Comparison of ENCODE assay signal across 8 cellular contexts in the genomic region with DNA sequence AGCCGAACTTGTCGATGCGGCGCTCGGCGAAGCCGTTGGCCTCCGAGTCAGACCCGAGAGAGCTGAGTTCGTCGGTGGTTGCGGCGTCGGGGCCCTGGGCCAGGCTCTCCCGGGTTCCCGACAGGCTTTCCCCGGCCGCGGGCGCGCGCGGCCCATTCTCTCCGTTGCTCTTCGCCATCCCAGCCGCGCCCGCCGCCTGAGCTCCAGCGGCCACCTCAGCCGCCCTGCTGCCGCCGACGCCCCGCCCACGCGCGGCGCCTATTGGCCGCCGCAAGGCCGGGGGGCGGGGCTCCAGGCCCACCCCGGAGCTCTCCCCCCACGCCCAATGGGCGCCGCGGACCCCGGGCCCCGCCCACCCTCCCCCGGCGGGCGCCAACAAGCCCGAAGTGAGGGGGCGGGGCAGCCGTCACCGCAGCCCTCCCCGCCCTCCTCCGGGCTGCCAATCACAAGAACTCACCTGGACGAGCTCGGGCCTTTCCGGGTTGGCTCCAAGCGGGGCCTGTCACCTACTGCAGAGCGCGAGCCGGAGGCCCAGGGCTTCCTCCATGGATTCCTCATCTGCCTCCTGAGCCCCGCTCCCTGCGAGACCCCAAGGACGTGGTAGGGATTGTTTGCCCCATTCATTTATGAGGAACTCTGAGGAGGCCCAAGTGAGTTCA. TPM values are rescaled to one million over a fixed set of nuclear protein-coding genes. Genes with fewer than 3 reads are reported as not detected.
DNase-seq lines count a peak whose midpoint lies in the region; ATAC-seq and TF ChIP-seq lines count a peak whose summit lies in the region.

A gene with protein sequence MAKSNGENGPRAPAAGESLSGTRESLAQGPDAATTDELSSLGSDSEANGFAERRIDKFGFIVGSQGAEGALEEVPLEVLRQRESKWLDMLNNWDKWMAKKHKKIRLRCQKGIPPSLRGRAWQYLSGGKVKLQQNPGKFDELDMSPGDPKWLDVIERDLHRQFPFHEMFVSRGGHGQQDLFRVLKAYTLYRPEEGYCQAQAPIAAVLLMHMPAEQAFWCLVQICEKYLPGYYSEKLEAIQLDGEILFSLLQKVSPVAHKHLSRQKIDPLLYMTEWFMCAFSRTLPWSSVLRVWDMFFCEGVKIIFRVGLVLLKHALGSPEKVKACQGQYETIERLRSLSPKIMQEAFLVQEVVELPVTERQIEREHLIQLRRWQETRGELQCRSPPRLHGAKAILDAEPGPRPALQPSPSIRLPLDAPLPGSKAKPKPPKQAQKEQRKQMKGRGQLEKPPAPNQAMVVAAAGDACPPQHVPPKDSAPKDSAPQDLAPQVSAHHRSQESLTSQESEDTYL (minus strand): TSS at position 238 of the 659 bp plus-strand sequence. CDS start 60 bp downstream, at position 178.

- H3K9me3 Mint-ChIP-seq in progenitor cell of endocrine pancreas (ENCODE audit: low read depth): no peaks in the 10 kb centered on the region

- H3K27ac ChIP-seq in left ventricle myocardium inferior (replicated peaks): peak within 1 kb of the TSS; percentile 93
- peak within 1 kb of the TSS; percentile 92 to 98 (median 95) for H3K27ac ChIP-seq in upper lobe of left lung

- H3K4me3 ChIP-seq in left ventricle myocardium inferior (peak within 1 kb of the TSS; percentile 98), upper lobe of left lung (peak within 1 kb of the TSS; percentile 98 to 100 (median 98))

- H3K36me3 ChIP-seq in left ventricle myocardium inferior: peaks cover 16% of the 10 kb centered on the region
- H3K36me3 ChIP-seq in upper lobe of left lung: peaks cover 3 to 14% (median 9%) of the 10 kb centered on the region in 4 donors

- intact Hi-C loops in left ventricle myocardium inferior (cut with micrococcal nuclease): no loop called here

- peak; percentile 77 for DNase-seq in NCI-H146 treated with DMSO at 0.1 percent for 48 hours (lab: John Stamatoyannopoulos, UW; ENCODE audit: unreplicated experiment)
- DNase-seq in T-helper 17 cell: peak; percentile 87 to 98 (median 97)
- DNase-seq in amniotic stem cell (lab: John Stamatoyannopoulos, UW): peak; percentile 73
- DNase-seq in left ventricle myocardium inferior: peak; percentile 91
- peak; percentile 93 for DNase-seq in progenitor cell of endocrine pancreas (ENCODE audit: low spot score, unreplicated experiment)
- peak; percentile 97 to 98 for DNase-seq in upper lobe of left lung

- H3K27me3 ChIP-seq in left ventricle myocardium inferior (ENCODE audit: low read depth) (no peaks in the 10 kb centered on the region), upper lobe of left lung (no peaks in the 10 kb centered on the region)

- TF ChIP-seq EP300 in upper lobe of left lung (IDR thresholded peaks at IDR 0.05): no peak

- TF ChIP-seq CTCF in left ventricle myocardium inferior (IDR thresholded peaks at IDR 0.05; ENCODE audit: borderline replicate concordance) (no peak), progenitor cell of endocrine pancreas (IDR thresholded peaks at IDR 0.05; ENCODE audit: unreplicated experiment) (no peak), upper lobe of left lung (IDR thresholded peaks at IDR 0.05) (peak in 3 of 6 experiments; percentile 6 to 16 (median 7))

- H3K9me3 ChIP-seq in T-helper 17 cell (ENCODE audit: control insufficient read depth, low read length, poor library complexity, severe bottlenecking) (no peaks in the 10 kb centered on the region), left ventricle myocardium inferior (replicated peaks) (no peaks in the 10 kb centered on the region), upper lobe of left lung (no peaks in the 10 kb centered on the region)

- peaks cover 49% of the 10 kb centered on the region for H3K4me1 Mint-ChIP-seq in T-helper 17 cell
- H3K4me1 Mint-ChIP-seq in progenitor cell of endocrine pancreas (ENCODE audit: low read depth): peaks cover 25% of the 10 kb centered on the region

- H3K27ac Mint-ChIP-seq in T-helper 17 cell (peak within 1 kb of the TSS; percentile 93), progenitor cell of endocrine pancreas (peak within 1 kb of the TSS; percentile 90)

- TF ChIP-seq POLR2A in GM15510 (IDR thresholded peaks at IDR 0.05; ENCODE audit: borderline replicate concordance, extremely low read depth, insufficient read length) (peak; percentile 55), upper lobe of left lung (IDR thresholded peaks at IDR 0.05) (peak in 3 of 4 donors; percentile 72 to 96 (median 92))

- peaks cover 2% of the 10 kb centered on the region for H3K36me3 Mint-ChIP-seq in T-helper 17 cell (ENCODE audit: low read depth)
- peaks cover 3% of the 10 kb centered on the region for H3K36me3 Mint-ChIP-seq in progenitor cell of endocrine pancreas (ENCODE audit: insufficient read depth)

- H3K27me3 Mint-ChIP-seq in T-helper 17 cell (no peaks in the 10 kb centered on the region), progenitor cell of endocrine pancreas (no peaks in the 10 kb centered on the region)

- H3K4me1 ChIP-seq in left ventricle myocardium inferior: peaks cover 57% of the 10 kb centered on the region
- peaks cover 39 to 49% (median 45%) of the 10 kb centered on the region in 4 donors for H3K4me1 ChIP-seq in upper lobe of left lung

- ATAC-seq in HG02870 (IDR thresholded peaks at IDR 0.05; ENCODE audit: unreplicated experiment): peak; percentile 91
- peak; percentile 91 for ATAC-seq in T-helper 17 cell
- ATAC-seq in upper lobe of left lung (ENCODE audit: low FRiP score in 2 of 2): peak; percentile 95 to 96

- WGBS in upper lobe of left lung, 2 donors: 1 to 8% methylated on average over 5 to 17 of the region's 69 CpGs

- peak within 1 kb of the TSS; percentile 96 for H3K4me3 Mint-ChIP-seq in T-helper 17 cell
- peak within 1 kb of the TSS; percentile 79 for H3K4me3 Mint-ChIP-seq in progenitor cell of endocrine pancreas (ENCODE audit: low read depth)

RNA-seq across cellular contexts. Expression of the gene that starts here (rescaled TPM):
- total RNA-seq in T-helper 17 cell: 10 to 100 TPM; 46.9 to 63.1 TPM
- total RNA-seq in left ventricle myocardium inferior: 5.8 TPM
- total RNA-seq in progenitor cell of endocrine pancreas: 10.6 and 13.4 TPM in 2 replicates
- 10 to 100 TPM; 22.6 to 61.0 (median 36.2) TPM for total RNA-seq in upper lobe of left lung

Comparison
In these comparisons a context has a peak if more than half of its experiments do, and no peak if none do; other contexts are left out.
1. Peak in every context shown above with its lines: DNase-seq, ATAC-seq, H3K4me3 ChIP-seq and H3K27ac ChIP-seq.